In the genomic region with DNA sequence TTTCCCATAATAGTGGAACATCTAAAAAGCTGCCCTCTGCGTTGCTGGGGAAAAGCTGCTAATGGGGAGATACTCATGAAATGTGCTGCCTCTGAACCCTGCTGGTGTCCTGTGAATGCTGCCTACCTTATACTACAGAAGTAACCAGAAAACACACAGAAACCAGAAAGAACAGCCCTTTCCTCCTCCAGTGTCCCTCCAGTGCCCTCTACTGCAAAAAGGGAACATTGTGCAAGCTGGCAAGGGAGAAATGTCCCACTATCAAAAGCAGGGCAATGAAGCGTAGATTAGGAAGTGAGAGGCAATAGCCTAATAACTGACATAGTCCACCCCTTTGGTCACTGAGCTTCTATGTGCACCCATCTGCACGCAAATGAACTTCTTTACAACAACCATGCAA, we compare ENCODE assay signal across 11 cellular contexts.
DNase-seq lines count a peak whose midpoint lies in the region; ATAC-seq, FAIRE-seq and TF ChIP-seq lines count a peak whose summit lies in the region.
"Had no signal": no experiment of that assay in that cellular context is flagged by ENCODE, and none has a peak within 500 bp of the region (broad histone marks: within the 10 kb centered on the region; RNA-seq: fewer than 3 reads in every experiment).

No MANE protein-coding gene starts in this region.

- H3K36me3 Mint-ChIP-seq in stimulated activated naive B cell treated with anti-CD40 and anti-IgM and Interleukin-4, amounts not matched to agents 10 μg/mL and 1 μg/mL and 100 μg/mL, for 72 hours, result no peaks in the 10 kb centered on the region

- no peaks in the 10 kb centered on the region for H3K27me3 ChIP-seq in pancreas
- H3K27me3 ChIP-seq: suprapubic skin had no signal

- no peaks in the 10 kb centered on the region for H3K9me3 ChIP-seq in pancreas
- H3K9me3 ChIP-seq: suprapubic skin had no signal

- H3K36me3 ChIP-seq in pancreas, result no peaks in the 10 kb centered on the region
- H3K36me3 ChIP-seq: suprapubic skin had no signal

- intact Hi-C loops in pancreas (cut with DNase I), result no loop called here

- FAIRE-seq in pancreas (lab: Jason Lieb, UNC), result no peak

- H3K4me3 ChIP-seq in epithelial cell of proximal tubule (ENCODE audit: low read depth, low read length) (no peak overlapping the region), pancreas (no peak overlapping the region)
- H3K4me3 ChIP-seq: suprapubic skin had no signal

- H3K4me1 ChIP-seq in pancreas, result no peaks in the 10 kb centered on the region
- H3K4me1 ChIP-seq: suprapubic skin had no signal

- H3K4me3 Mint-ChIP-seq in stimulated activated naive B cell treated with anti-CD40 and anti-IgM and Interleukin-4, amounts not matched to agents 10 μg/mL and 1 μg/mL and 100 μg/mL, for 72 hours, result no peak overlapping the region
- H3K4me3 Mint-ChIP-seq: effector memory CD8-positive, alpha-beta T cell had no signal

- TF ChIP-seq CTCF in epithelial cell of proximal tubule (conservative IDR thresholded peaks at IDR 0.05; ENCODE audit: low read depth, low read length), result peak; percentile 58
- TF ChIP-seq CTCF in pancreas (IDR thresholded peaks at IDR 0.05), result peak in 3 of 4 donors; percentile 36 to 47 (median 42)

- H3K4me1 Mint-ChIP-seq in stimulated activated naive B cell treated with anti-CD40 and anti-IgM and Interleukin-4, amounts not matched to agents 10 μg/mL and 1 μg/mL and 100 μg/mL, for 72 hours, result no peaks in the 10 kb centered on the region

- ATAC-seq in pancreas, result peak; percentile 85 to 100 (median 98)
- ATAC-seq in HG03196 (IDR thresholded peaks at IDR 0.05; ENCODE audit: unreplicated experiment), result no peak
- no peak for ATAC-seq in stimulated activated naive B cell treated with anti-CD40 and anti-IgM and Interleukin-4, amounts not matched to agents 10 μg/mL and 1 μg/mL and 100 μg/mL, for 72 hours (replicated peaks)
- ATAC-seq: effector memory CD8-positive, alpha-beta T cell; sciatic nerve had no signal

- H3K27ac Mint-ChIP-seq in stimulated activated naive B cell treated with anti-CD40 and anti-IgM and Interleukin-4, amounts not matched to agents 10 μg/mL and 1 μg/mL and 100 μg/mL, for 72 hours, result no peak overlapping the region
- H3K27ac Mint-ChIP-seq: effector memory CD8-positive, alpha-beta T cell had no signal

- DNase-seq in NCI-H1105 treated with DMSO at 0.1 percent for 48 hours (lab: John Stamatoyannopoulos, UW) (peak; percentile 10), NCI-H1105 (lab: John Stamatoyannopoulos, UW) (no peak), NCI-H69 (lab: John Stamatoyannopoulos, UW) (peak; percentile 77), epithelial cell of proximal tubule (ENCODE audit: low read depth) (no peak), pancreas (peak in 3 of 6 donors; percentile 38 to 55 (median 47)), NCI-H1048 (lab: John Stamatoyannopoulos, UW) (no peak)
- DNase-seq in stimulated activated naive B cell treated with anti-CD40 and anti-IgM and Interleukin-4, amounts not matched to agents 10 μg/mL and 1 μg/mL and 100 μg/mL, for 72 hours, result no peak
- DNase-seq: effector memory CD8-positive, alpha-beta T cell had no signal

- H3K27ac ChIP-seq in pancreas, result no peak overlapping the region
- H3K27ac ChIP-seq: suprapubic skin had no signal

- no peaks in the 10 kb centered on the region for H3K27me3 Mint-ChIP-seq in stimulated activated naive B cell treated with anti-CD40 and anti-IgM and Interleukin-4, amounts not matched to agents 10 μg/mL and 1 μg/mL and 100 μg/mL, for 72 hours
- H3K27me3 Mint-ChIP-seq: effector memory CD8-positive, alpha-beta T cell had no signal

- no peaks in the 10 kb centered on the region for H3K9me3 Mint-ChIP-seq in stimulated activated naive B cell treated with anti-CD40 and anti-IgM and Interleukin-4, amounts not matched to agents 10 μg/mL and 1 μg/mL and 100 μg/mL, for 72 hours
- H3K9me3 Mint-ChIP-seq: effector memory CD8-positive, alpha-beta T cell had no signal

- 50 to 56% methylated on average over 3 of the region's 3 CpGs for WGBS in pancreas, 2 donors

Comparison
In these comparisons a context has a peak if more than half of its experiments do, and no peak if none do; other contexts are left out.
1. DNase-seq: peak in NCI-H1105 treated with DMSO at 0.1 percent for 48 hours (single experiment) and NCI-H69 (single experiment); none in NCI-H1105 (single experiment), epithelial cell of proximal tubule (single experiment), stimulated activated naive B cell treated with anti-CD40 and anti-IgM and Interleukin-4, amounts not matched to agents 10 μg/mL and 1 μg/mL and 100 μg/mL, for 72 hours (single experiment) and NCI-H1048 (single experiment).
2. ATAC-seq: peak in pancreas (4 of 4); none in HG03196 (single experiment) and stimulated activated naive B cell treated with anti-CD40 and anti-IgM and Interleukin-4, amounts not matched to agents 10 μg/mL and 1 μg/mL and 100 μg/mL, for 72 hours (0 of 2).